In genomic region chr19:12331211-12331941, GRCh38 we compare ENCODE assay signal across 8 cellular contexts. TPM values are rescaled to one million over a fixed set of nuclear protein-coding genes. Genes with fewer than 3 reads are reported as not detected.
DNase-seq lines count a peak whose midpoint lies in the region; ATAC-seq and TF ChIP-seq lines count a peak whose summit lies in the region.

No MANE protein-coding gene starts in this region.

- no peak overlapping the region for H3K23ac ChIP-seq in mesendoderm (ENCODE audit: low read length)

- H3K18ac ChIP-seq in mesendoderm (ENCODE audit: low read length) = no peak overlapping the region

- no peak overlapping the region for H3K56ac ChIP-seq in mesendoderm (ENCODE audit: low read length)

- H2AK5ac ChIP-seq in mesendoderm (ENCODE audit: low read length) = no peak overlapping the region

- H3K4me1 ChIP-seq in mesendoderm (ENCODE audit: control insufficient read depth, low read depth, low read length) = peaks cover 2% of the 10 kb centered on the region

- H3K79me2 ChIP-seq in mesendoderm (ENCODE audit: control insufficient read depth, insufficient read depth, low read length) = no peaks in the 10 kb centered on the region

- H4K5ac ChIP-seq in mesendoderm (ENCODE audit: low read length) = no peak overlapping the region

- H4K8ac ChIP-seq in mesendoderm (ENCODE audit: low read depth, low read length) = no peak overlapping the region

- H3K4me3 ChIP-seq in mesendoderm (ENCODE audit: low read length) = no peak overlapping the region

- no peaks in the 10 kb centered on the region for H3K36me3 ChIP-seq in mesendoderm (ENCODE audit: control insufficient read depth, insufficient read depth, low read length)

- no CpG with 5 or more reads among the region's 4 CpGs for WGBS in mesendoderm (ENCODE audit: extremely low coverage, insufficient coverage, low lambda C conversion rate)

- DNase-seq in activated CD4-positive, alpha-beta T cell treated with anti-CD3 and anti-CD28 coated beads for 4 hours = peak; percentile 78 to 85
- DNase-seq in germinal center (ENCODE audit: low spot score) (peak; percentile 38), mesendoderm (no peak), NCI-H2081 (lab: John Stamatoyannopoulos, UW) (no peak), SW 1271 (lab: John Stamatoyannopoulos, UW) (no peak)
- DNase-seq in stimulated activated CD8-positive, alpha-beta memory T cell treated with anti-CD3 and anti-CD28 coated beads, Interleukin-4, amount 100 ng/mL, for 24 hours (ENCODE audit: low read depth) = peak; percentile 56

- no peaks in the 10 kb centered on the region for H3K27me3 ChIP-seq in mesendoderm (ENCODE audit: insufficient read depth, low read length, poor library complexity)

- peak; percentile 48 for ATAC-seq in GM21786 (IDR thresholded peaks at IDR 0.05; ENCODE audit: unreplicated experiment)
- ATAC-seq in SK-N-SH treated with all-trans-retinoic acid at 6 μM for 48 hours = no peak

- no peak overlapping the region for H2BK15ac ChIP-seq in mesendoderm (replicated peaks; ENCODE audit: low read depth)

- H3K4me2 ChIP-seq in mesendoderm (ENCODE audit: low read length) = no peak overlapping the region

- no peak overlapping the region for H2BK5ac ChIP-seq in mesendoderm (ENCODE audit: low read length)

- no peak overlapping the region for H3K4ac ChIP-seq in mesendoderm (ENCODE audit: low read depth, low read length)

- H2BK120ac ChIP-seq in mesendoderm (ENCODE audit: low read depth, low read length) = no peak overlapping the region

- no peaks in the 10 kb centered on the region for H3K79me1 ChIP-seq in mesendoderm (ENCODE audit: low read length)

- no peak overlapping the region for H3K9ac ChIP-seq in mesendoderm (ENCODE audit: low read length)

- H3K27ac ChIP-seq in mesendoderm (ENCODE audit: low read depth, low read length) = no peak overlapping the region

TF ChIP-seq in SK-N-SH treated with all-trans-retinoic acid at 6 μM for 48 hours, 23 proteins besides CTCF, POLR2A, EP300 and RAD21:
- no peak for TF ChIP-seq ESRRG (CRISPR knock-in tag; IDR thresholded peaks at IDR 0.05)
- no peak for TF ChIP-seq ZFP3 (CRISPR knock-in tag; IDR thresholded peaks at IDR 0.05)
- no peak for TF ChIP-seq CREB5 (CRISPR knock-in tag; IDR thresholded peaks at IDR 0.05; ENCODE audit: low read depth)
- TF ChIP-seq CSDC2 (CRISPR knock-in tag; IDR thresholded peaks at IDR 0.05) = no peak
- TF ChIP-seq ZNF8 (CRISPR knock-in tag; IDR thresholded peaks at IDR 0.05) = no peak
- no peak for TF ChIP-seq TSHZ2 (CRISPR knock-in tag; IDR thresholded peaks at IDR 0.05)
- no peak for TF ChIP-seq RARB (CRISPR knock-in tag; IDR thresholded peaks at IDR 0.05)
- no peak for TF ChIP-seq ZC3H10 (CRISPR knock-in tag; IDR thresholded peaks at IDR 0.05)
- no peak for TF ChIP-seq ZFP30 (CRISPR knock-in tag; IDR thresholded peaks at IDR 0.05)
- no peak for TF ChIP-seq PATZ1 (CRISPR knock-in tag; IDR thresholded peaks at IDR 0.05; ENCODE audit: borderline replicate concordance)
- TF ChIP-seq ISL1 (CRISPR knock-in tag; IDR thresholded peaks at IDR 0.05) = no peak
- TF ChIP-seq TOX (CRISPR knock-in tag; IDR thresholded peaks at IDR 0.05; ENCODE audit: borderline replicate concordance) = no peak
- no peak for TF ChIP-seq GLIS3 (CRISPR knock-in tag; IDR thresholded peaks at IDR 0.05)
- TF ChIP-seq ZNF565 (CRISPR knock-in tag; conservative IDR thresholded peaks at IDR 0.05; ENCODE audit: low read depth) = no peak
- TF ChIP-seq OSR1 (CRISPR knock-in tag; IDR thresholded peaks at IDR 0.05) = no peak
- no peak for TF ChIP-seq ARNTL (CRISPR knock-in tag; IDR thresholded peaks at IDR 0.05; ENCODE audit: borderline replicate concordance, low read depth)
- TF ChIP-seq SNAI2 (CRISPR knock-in tag; IDR thresholded peaks at IDR 0.05) = no peak
- no peak for TF ChIP-seq TCF4 (CRISPR knock-in tag; IDR thresholded peaks at IDR 0.05; ENCODE audit: borderline replicate concordance)
- TF ChIP-seq CSRNP3 (CRISPR knock-in tag; IDR thresholded peaks at IDR 0.05) = no peak
- TF ChIP-seq BACH2 (CRISPR knock-in tag; IDR thresholded peaks at IDR 0.05; ENCODE audit: borderline replicate concordance) = no peak

RNA-seq across cellular contexts. Expression of gene ZNF563, which starts 2.1 kb away (rescaled TPM):
- polyA plus RNA-seq in mesendoderm (2013, experiment 1 of 2) = 1.0 TPM
- polyA plus RNA-seq in mesendoderm (2013, experiment 2 of 2) = 0.91 TPM

RNA-seq across cellular contexts. Expression of gene ZNF442, which starts 34.1 kb away (rescaled TPM):
- 0.46 TPM for polyA plus RNA-seq in mesendoderm (2013, experiment 1 of 2)
- 0.43 TPM for polyA plus RNA-seq in mesendoderm (2013, experiment 2 of 2)

RNA-seq across cellular contexts. Expression of gene ZNF44, which starts 36.7 kb away (rescaled TPM):
- polyA plus RNA-seq in mesendoderm (2013, experiment 1 of 2) = 2.3 TPM
- 2.3 TPM for polyA plus RNA-seq in mesendoderm (2013, experiment 2 of 2)

Comparison
In these comparisons a context has a peak if more than half of its experiments do, and no peak if none do; other contexts are left out.
1. DNase-seq: peak in activated CD4-positive, alpha-beta T cell treated with anti-CD3 and anti-CD28 coated beads for 4 hours (2 of 2), germinal center (single experiment) and stimulated activated CD8-positive, alpha-beta memory T cell treated with anti-CD3 and anti-CD28 coated beads, Interleukin-4, amount 100 ng/mL, for 24 hours (single experiment); none in mesendoderm (single experiment), NCI-H2081 (0 of 2) and SW 1271 (0 of 2).